ENCODE assay signal across 1 cellular context in the genomic region with DNA sequence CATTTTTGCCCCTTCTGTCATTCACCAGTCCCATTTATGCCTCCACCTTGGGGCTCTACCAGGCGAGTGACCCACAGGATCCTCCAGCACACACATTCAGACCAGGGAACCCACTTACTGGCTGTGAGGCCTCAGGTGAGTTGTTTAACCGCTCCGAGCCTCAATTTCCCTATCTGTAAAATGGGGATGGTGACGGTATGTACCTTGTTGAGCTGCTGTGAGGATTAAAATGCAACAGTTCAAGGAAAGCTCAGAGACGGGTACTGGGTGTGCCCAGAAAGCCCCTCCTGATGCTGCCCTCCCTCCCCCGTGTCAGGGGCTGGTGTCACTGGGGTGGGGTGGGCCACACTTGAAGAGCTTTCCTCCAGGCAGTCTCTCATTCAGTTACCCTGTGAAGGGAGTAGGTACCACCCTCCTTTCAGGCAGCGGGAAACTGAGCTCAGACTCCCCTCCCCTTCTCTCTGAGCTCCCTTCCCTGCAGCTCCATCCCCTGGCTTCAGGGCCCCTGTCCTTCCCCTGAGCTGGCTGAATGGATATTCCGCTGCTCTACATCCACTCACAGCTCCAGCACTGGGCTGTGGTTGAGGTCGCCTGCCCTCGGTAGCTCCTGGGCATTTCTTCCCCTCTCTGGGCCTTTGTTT.
TF ChIP-seq lines count a peak whose summit lies in the region.

No MANE protein-coding gene starts in this region.

TF ChIP-seq in GM23338, 12 proteins besides CTCF, POLR2A, EP300 and RAD21 (continued from another document):
- TF ChIP-seq, protein P1, sequence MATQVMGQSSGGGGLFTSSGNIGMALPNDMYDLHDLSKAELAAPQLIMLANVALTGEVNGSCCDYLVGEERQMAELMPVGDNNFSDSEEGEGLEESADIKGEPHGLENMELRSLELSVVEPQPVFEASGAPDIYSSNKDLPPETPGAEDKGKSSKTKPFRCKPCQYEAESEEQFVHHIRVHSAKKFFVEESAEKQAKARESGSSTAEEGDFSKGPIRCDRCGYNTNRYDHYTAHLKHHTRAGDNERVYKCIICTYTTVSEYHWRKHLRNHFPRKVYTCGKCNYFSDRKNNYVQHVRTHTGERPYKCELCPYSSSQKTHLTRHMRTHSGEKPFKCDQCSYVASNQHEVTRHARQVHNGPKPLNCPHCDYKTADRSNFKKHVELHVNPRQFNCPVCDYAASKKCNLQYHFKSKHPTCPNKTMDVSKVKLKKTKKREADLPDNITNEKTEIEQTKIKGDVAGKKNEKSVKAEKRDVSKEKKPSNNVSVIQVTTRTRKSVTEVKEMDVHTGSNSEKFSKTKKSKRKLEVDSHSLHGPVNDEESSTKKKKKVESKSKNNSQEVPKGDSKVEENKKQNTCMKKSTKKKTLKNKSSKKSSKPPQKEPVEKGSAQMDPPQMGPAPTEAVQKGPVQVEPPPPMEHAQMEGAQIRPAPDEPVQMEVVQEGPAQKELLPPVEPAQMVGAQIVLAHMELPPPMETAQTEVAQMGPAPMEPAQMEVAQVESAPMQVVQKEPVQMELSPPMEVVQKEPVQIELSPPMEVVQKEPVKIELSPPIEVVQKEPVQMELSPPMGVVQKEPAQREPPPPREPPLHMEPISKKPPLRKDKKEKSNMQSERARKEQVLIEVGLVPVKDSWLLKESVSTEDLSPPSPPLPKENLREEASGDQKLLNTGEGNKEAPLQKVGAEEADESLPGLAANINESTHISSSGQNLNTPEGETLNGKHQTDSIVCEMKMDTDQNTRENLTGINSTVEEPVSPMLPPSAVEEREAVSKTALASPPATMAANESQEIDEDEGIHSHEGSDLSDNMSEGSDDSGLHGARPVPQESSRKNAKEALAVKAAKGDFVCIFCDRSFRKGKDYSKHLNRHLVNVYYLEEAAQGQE (IDR thresholded peaks at IDR 0.05; ENCODE audit: unreplicated experiment) = no peak
- no peak for TF ChIP-seq STAT1 (IDR thresholded peaks at IDR 0.05; ENCODE audit: unreplicated experiment)
- TF ChIP-seq EZH2 (IDR thresholded peaks at IDR 0.05; ENCODE audit: low read depth, unreplicated experiment) = no peak
- TF ChIP-seq ZNF114 (CRISPR knock-in tag; IDR thresholded peaks at IDR 0.05) = no peak
- TF ChIP-seq, protein P2, sequence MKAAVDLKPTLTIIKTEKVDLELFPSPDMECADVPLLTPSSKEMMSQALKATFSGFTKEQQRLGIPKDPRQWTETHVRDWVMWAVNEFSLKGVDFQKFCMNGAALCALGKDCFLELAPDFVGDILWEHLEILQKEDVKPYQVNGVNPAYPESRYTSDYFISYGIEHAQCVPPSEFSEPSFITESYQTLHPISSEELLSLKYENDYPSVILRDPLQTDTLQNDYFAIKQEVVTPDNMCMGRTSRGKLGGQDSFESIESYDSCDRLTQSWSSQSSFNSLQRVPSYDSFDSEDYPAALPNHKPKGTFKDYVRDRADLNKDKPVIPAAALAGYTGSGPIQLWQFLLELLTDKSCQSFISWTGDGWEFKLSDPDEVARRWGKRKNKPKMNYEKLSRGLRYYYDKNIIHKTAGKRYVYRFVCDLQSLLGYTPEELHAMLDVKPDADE (IDR thresholded peaks at IDR 0.05) = no peak
- TF ChIP-seq CREB1 (CRISPR knock-in tag; IDR thresholded peaks at IDR 0.05; ENCODE audit: low read depth) = no peak
- no peak for TF ChIP-seq EZH2phosphoT487 (IDR thresholded peaks at IDR 0.05; ENCODE audit: unreplicated experiment)
- TF ChIP-seq, protein P3, sequence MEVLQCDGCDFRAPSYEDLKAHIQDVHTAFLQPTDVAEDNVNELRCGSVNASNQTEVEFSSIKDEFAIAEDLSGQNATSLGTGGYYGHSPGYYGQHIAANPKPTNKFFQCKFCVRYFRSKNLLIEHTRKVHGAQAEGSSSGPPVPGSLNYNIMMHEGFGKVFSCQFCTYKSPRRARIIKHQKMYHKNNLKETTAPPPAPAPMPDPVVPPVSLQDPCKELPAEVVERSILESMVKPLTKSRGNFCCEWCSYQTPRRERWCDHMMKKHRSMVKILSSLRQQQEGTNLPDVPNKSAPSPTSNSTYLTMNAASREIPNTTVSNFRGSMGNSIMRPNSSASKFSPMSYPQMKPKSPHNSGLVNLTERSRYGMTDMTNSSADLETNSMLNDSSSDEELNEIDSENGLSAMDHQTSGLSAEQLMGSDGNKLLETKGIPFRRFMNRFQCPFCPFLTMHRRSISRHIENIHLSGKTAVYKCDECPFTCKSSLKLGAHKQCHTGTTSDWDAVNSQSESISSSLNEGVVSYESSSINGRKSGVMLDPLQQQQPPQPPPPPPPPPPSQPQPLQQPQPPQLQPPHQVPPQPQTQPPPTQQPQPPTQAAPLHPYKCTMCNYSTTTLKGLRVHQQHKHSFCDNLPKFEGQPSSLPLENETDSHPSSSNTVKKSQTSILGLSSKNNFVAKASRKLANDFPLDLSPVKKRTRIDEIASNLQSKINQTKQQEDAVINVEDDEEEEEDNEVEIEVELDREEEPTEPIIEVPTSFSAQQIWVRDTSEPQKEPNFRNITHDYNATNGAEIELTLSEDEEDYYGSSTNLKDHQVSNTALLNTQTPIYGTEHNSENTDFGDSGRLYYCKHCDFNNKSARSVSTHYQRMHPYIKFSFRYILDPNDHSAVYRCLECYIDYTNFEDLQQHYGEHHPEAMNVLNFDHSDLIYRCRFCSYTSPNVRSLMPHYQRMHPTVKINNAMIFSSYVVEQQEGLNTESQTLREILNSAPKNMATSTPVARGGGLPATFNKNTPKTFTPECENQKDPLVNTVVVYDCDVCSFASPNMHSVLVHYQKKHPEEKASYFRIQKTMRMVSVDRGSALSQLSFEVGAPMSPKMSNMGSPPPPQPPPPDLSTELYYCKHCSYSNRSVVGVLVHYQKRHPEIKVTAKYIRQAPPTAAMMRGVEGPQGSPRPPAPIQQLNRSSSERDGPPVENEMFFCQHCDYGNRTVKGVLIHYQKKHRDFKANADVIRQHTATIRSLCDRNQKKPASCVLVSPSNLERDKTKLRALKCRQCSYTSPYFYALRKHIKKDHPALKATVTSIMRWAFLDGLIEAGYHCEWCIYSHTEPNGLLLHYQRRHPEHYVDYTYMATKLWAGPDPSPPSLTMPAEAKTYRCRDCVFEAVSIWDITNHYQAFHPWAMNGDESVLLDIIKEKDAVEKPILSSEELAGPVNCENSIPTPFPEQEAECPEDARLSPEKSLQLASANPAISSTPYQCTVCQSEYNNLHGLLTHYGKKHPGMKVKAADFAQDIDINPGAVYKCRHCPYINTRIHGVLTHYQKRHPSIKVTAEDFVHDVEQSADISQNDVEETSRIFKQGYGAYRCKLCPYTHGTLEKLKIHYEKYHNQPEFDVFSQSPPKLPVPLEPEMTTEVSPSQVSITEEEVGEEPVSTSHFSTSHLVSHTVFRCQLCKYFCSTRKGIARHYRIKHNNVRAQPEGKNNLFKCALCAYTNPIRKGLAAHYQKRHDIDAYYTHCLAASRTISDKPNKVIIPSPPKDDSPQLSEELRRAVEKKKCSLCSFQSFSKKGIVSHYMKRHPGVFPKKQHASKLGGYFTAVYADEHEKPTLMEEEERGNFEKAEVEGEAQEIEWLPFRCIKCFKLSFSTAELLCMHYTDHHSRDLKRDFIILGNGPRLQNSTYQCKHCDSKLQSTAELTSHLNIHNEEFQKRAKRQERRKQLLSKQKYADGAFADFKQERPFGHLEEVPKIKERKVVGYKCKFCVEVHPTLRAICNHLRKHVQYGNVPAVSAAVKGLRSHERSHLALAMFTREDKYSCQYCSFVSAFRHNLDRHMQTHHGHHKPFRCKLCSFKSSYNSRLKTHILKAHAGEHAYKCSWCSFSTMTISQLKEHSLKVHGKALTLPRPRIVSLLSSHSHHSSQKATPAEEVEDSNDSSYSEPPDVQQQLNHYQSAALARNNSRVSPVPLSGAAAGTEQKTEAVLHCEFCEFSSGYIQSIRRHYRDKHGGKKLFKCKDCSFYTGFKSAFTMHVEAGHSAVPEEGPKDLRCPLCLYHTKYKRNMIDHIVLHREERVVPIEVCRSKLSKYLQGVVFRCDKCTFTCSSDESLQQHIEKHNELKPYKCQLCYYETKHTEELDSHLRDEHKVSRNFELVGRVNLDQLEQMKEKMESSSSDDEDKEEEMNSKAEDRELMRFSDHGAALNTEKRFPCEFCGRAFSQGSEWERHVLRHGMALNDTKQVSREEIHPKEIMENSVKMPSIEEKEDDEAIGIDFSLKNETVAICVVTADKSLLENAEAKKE (CRISPR knock-in tag; IDR thresholded peaks at IDR 0.05) = no peak
- TF ChIP-seq NANOG (IDR thresholded peaks at IDR 0.05; ENCODE audit: borderline replicate concordance) = no peak
- TF ChIP-seq JUNB (IDR thresholded peaks at IDR 0.05; ENCODE audit: unreplicated experiment) = no peak
- TF ChIP-seq POLR2AphosphoS5 (IDR thresholded peaks at IDR 0.05; ENCODE audit: low read depth) = no peak
